In genomic region chr11:37352485-37352884, GRCh38 we compare ENCODE assay signal across 29 cellular contexts.
DNase-seq lines count a peak whose midpoint lies in the region; ATAC-seq, FAIRE-seq and TF ChIP-seq lines count a peak whose summit lies in the region.
"Had no signal": no experiment of that assay in that cellular context is flagged by ENCODE, and none has a peak within 500 bp of the region (broad histone marks: within the 10 kb centered on the region; RNA-seq: fewer than 3 reads in every experiment).

No MANE protein-coding gene starts in this region.

- H3K36me3 ChIP-seq in H1 (ENCODE audit: control insufficient read depth in 2 of 4, insufficient read depth in 4 of 4, low read length in 3 of 4) = no peaks in the 10 kb centered on the region

- H3K23ac ChIP-seq in H1 (ENCODE audit: insufficient read length) = no peak overlapping the region

- no peak overlapping the region for H4K5ac ChIP-seq in H1 (ENCODE audit: insufficient read length, low read depth, low read length)

- peak in 2 of 3 experiments; percentile 2; a peak in 1 of 4 replicates for TF ChIP-seq CTCF in H1 (IDR thresholded peaks at IDR 0.05; ENCODE audit: control extremely low read depth in 1 of 3, insufficient read depth in 1 of 3, low read depth in 1 of 3, low read length in 3 of 3)

- H4K20me1 ChIP-seq in H1 (replicated peaks in 1 of 2; ENCODE audit: control insufficient read depth in 1 of 2, insufficient read depth in 2 of 2, low read length in 2 of 2) = no peaks in the 10 kb centered on the region

- no peak overlapping the region for H2BK20ac ChIP-seq in H1 (ENCODE audit: low read length)

- no peaks in the 10 kb centered on the region for H3K79me1 ChIP-seq in H1 (ENCODE audit: low read depth, low read length)

- peak; percentile 89 for ATAC-seq in left lobe of liver
- ATAC-seq in GM18870 (IDR thresholded peaks at IDR 0.05; ENCODE audit: unreplicated experiment) = no peak
- ATAC-seq: CD8-positive, alpha-beta T cell; Panc1; SK-N-SH treated with all-trans-retinoic acid at 6 μM for 48 hours; T-cell had no signal

- no peaks in the 10 kb centered on the region for H3K4me1 ChIP-seq in H1 (replicated peaks in 1 of 4; ENCODE audit: control insufficient read depth in 3 of 4, insufficient read depth in 4 of 4, low read length in 3 of 4)
- H3K4me1 ChIP-seq: Caco-2 had no signal

- H2BK5ac ChIP-seq in H1 (ENCODE audit: low read depth, low read length) = no peak overlapping the region

- H2BK12ac ChIP-seq in H1 (ENCODE audit: low read depth, low read length) = no peak overlapping the region

- H4K91ac ChIP-seq in H1 (replicated peaks; ENCODE audit: insufficient read length, low read length) = no peak overlapping the region

- no peak overlapping the region for H3K4ac ChIP-seq in H1 (replicated peaks; ENCODE audit: insufficient read length, low read depth, low read length)

- H3K18ac ChIP-seq in H1 (ENCODE audit: extremely low read depth, low read length) = no peak overlapping the region

- CTCF ChIA-PET in H1 (lab: Charles Lee; ENCODE audit: partially characterized antibody) = interaction anchor here (1.7 kb wide), 1 partner anchor 10 kb away, joined by 5 read pairs; no protein-coding TSS in a partner anchor

- WGBS in H1 (ENCODE audit: extremely low coverage in 1 of 2, insufficient coverage in 1 of 2, insufficient read length in 1 of 2, insufficient replicate concordance in 2 of 2, low coverage in 1 of 2, low lambda C conversion rate in 2 of 2, missing lambda C conversion rate in 1 of 2), 2 experiments = 90% methylated on average over 3 of the region's 3 CpGs; no CpG with 5 or more reads in 1 of the 2 experiments

- no peak overlapping the region for H3K56ac ChIP-seq in H1 (replicated peaks; ENCODE audit: insufficient read length, low read depth, low read length)

- H3K4me3 ChIP-seq in H1 (ENCODE audit: extremely low read depth in 1 of 4, insufficient read depth in 2 of 4, low read depth in 3 of 4, low read length in 4 of 4) = no peak overlapping the region

- no peaks in the 10 kb centered on the region for H3K23me2 ChIP-seq in H1 (ENCODE audit: low read depth, low read length)

- H2BK120ac ChIP-seq in H1 (replicated peaks; ENCODE audit: low read depth, low read length) = no peak overlapping the region

- no peak overlapping the region for H3K4me2 ChIP-seq in H1 (ENCODE audit: insufficient read depth in 1 of 2, low read depth in 2 of 2, low read length in 2 of 2)

- H3K27me3 ChIP-seq in H1 (replicated peaks in 1 of 4; ENCODE audit: control insufficient read depth in 3 of 4, extremely low read depth in 1 of 4, insufficient read depth in 3 of 4, low read length in 3 of 4) = no peaks in the 10 kb centered on the region

- H3K14ac ChIP-seq in H1 (ENCODE audit: insufficient read length) = no peak overlapping the region

- TF ChIP-seq POLR2A in H1 (IDR thresholded peaks at IDR 0.05; ENCODE audit: control extremely low read depth in 1 of 2, low read depth in 2 of 2, low read length in 2 of 2) = no peak

- H2BK15ac ChIP-seq in H1 (ENCODE audit: low read length) = no peak overlapping the region

- DNase-seq in HuH-7 (ENCODE audit: low spot score) (peak; percentile 2), OCI-M1 (lab: John Stamatoyannopoulos, UW) (peak; percentile 10), H1 (ENCODE audit: low read depth in 1 of 2, low spot score in 2 of 2) (no peak), left lobe of liver (ENCODE audit: low spot score) (no peak), NCI-H748 (lab: John Stamatoyannopoulos, UW; ENCODE audit: unreplicated experiment) (no peak), GM19239 (ENCODE audit: insufficient read length, low spot score) (no peak), NCI-H2227 (lab: John Stamatoyannopoulos, UW; ENCODE audit: unreplicated experiment) (no peak)
- DNase-seq: Caco-2; CD8-positive, alpha-beta T cell; DMS 273 treated with DMSO at 0.1 percent for 48 hours; DMS79; EL; GF-D8; NCI-H1092; NCI-H1417 treated with DMSO at 0.1 percent for 48 hours; NCI-H1694 treated with DMSO at 0.1 percent for 48 hours; NCI-H2081 treated with DMSO at 0.1 percent for 48 hours; NCI-H2171; NCI-H345; NCI-H510A treated with DMSO at 0.1 percent for 48 hours; NCI-H748 treated with DMSO at 0.1 percent for 48 hours; NK-92 treated with Interleukin-12 subunit alpha and Interleukin-12 subunit beta, amount 100 ng/mL, for 24 hours; T-cell had no signal

- no peak overlapping the region for H4K8ac ChIP-seq in H1 (ENCODE audit: extremely low read depth, insufficient read depth, low read length)

- TF ChIP-seq RAD21 in H1 (IDR thresholded peaks at IDR 0.05 in 1 of 2, conservative IDR thresholded peaks at IDR 0.05 in 1 of 2; ENCODE audit: low read depth in 2 of 2, low read length in 2 of 2) = peak; percentile 18 to 38; a peak in 2 of 4 replicates

- no peak overlapping the region for H2AFZ ChIP-seq in H1 (ENCODE audit: low read length)

- no peak overlapping the region for H3K27ac ChIP-seq in H1 (ENCODE audit: low read depth, low read length)
- H3K27ac ChIP-seq: C4-2B had no signal

- no peaks in the 10 kb centered on the region for H3K79me2 ChIP-seq in H1 (ENCODE audit: control insufficient read depth in 1 of 2, insufficient read depth in 2 of 2, low read length in 2 of 2)

- peaks cover 0 to 6% of the 10 kb centered on the region in 2 experiments; a peak in 1 of 4 replicates for H3K9me3 ChIP-seq in H1 (ENCODE audit: insufficient read depth in 2 of 2, low read depth in 1 of 2, low read length in 1 of 2)
- H3K9me3 ChIP-seq: Caco-2 had no signal

- FAIRE-seq in H1 (lab: Jason Lieb, UNC) (no peak), GM19239 (lab: Jason Lieb, UNC) (no peak)
- FAIRE-seq: GM12891, H54 had no signal

- H2AK5ac ChIP-seq in H1 (ENCODE audit: low read depth, low read length) = no peak overlapping the region

- no peak for TF ChIP-seq EP300 in H1 (IDR thresholded peaks at IDR 0.05; ENCODE audit: borderline replicate concordance in 1 of 2, low read depth in 2 of 2, low read length in 2 of 2)

- no peak overlapping the region for H3K9ac ChIP-seq in H1 (replicated peaks in 1 of 4; ENCODE audit: extremely low read depth in 1 of 4, low read depth in 3 of 4, low read length in 3 of 4)

- POLR2A ChIA-PET in H1 (lab: Charles Lee; ENCODE audit: partially characterized antibody) = no interaction called here

TF ChIP-seq in H1, 55 proteins besides CTCF, POLR2A, EP300 and RAD21:
- no peak for TF ChIP-seq FOSL1 (IDR thresholded peaks at IDR 0.05; ENCODE audit: insufficient read depth, low read depth, low read length)
- TF ChIP-seq TAF1 (IDR thresholded peaks at IDR 0.05; ENCODE audit: low read depth, low read length) = no peak
- no peak for TF ChIP-seq E2F6 (IDR thresholded peaks at IDR 0.05)
- TF ChIP-seq CHD1 (IDR thresholded peaks at IDR 0.05; ENCODE audit: low read depth, low read length) = no peak
- no peak for TF ChIP-seq ATF3 (IDR thresholded peaks at IDR 0.05; ENCODE audit: insufficient read depth, low read depth, low read length)

Comparison
In these comparisons a context has a peak if more than half of its experiments do, and no peak if none do; other contexts are left out.
1. DNase-seq: peak in HuH-7 (single experiment) and OCI-M1 (single experiment); none in H1 (0 of 2), left lobe of liver (single experiment), NCI-H748 (single experiment), GM19239 (single experiment) and NCI-H2227 (single experiment).